In the genomic region with DNA sequence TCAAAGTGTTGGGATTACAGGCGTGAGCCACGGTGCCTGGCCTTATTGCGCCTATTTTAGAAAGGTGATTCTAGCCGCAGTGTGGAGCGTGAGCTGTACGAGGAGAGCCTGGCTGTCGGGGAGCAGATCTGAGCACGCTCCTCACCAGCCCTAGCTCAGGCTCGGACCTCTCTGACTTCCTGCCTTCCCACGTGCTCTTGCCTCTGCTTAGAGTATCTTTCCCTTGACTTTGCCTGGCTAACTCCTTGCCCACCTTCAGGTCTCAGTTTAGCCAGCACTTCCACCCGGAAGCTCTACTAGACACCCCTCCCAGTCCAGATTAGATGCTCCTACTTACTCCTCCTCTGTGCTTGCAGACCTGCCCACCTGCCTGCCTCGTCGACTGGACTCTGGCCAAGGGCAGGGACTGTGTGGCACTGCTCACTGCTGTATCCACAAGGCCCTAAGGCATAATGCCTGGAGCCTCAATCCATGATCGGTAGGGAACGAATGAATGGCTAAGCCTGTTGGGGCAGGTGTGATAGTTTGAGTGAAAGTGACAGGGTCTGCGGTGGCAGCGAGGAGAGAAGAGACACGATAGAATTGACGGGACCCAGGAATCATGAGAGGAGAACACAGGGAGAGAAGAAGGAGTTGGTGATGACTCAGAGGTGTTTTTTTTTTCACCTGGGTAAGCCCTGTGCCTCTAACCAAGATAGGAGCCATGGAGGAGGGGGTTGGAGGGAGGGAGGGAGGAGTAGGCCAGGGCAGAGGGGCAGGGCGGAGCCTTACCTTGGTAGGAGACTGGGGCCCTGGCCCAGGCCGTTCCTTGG, we compare ENCODE assay signal across 1 cellular context.
TF ChIP-seq lines count a peak whose summit lies in the region.

No MANE protein-coding gene starts in this region.

TF ChIP-seq in K562, 482 proteins besides CTCF, POLR2A, EP300 and RAD21 (continued from another document):
- TF ChIP-seq HSF4 (CRISPR knock-in tag; IDR thresholded peaks at IDR 0.05; ENCODE audit: borderline replicate concordance), result no peak
- TF ChIP-seq ATF3 (IDR thresholded peaks at IDR 0.05), result peak; percentile 80; the same call in 1 of the 2 replicates
- no peak for TF ChIP-seq ATF3 (CRISPR knock-in tag; conservative IDR thresholded peaks at IDR 0.05)
- no peak for TF ChIP-seq CUX1 (CRISPR knock-in tag; IDR thresholded peaks at IDR 0.05)
- TF ChIP-seq SNAPC5 (CRISPR knock-in tag; IDR thresholded peaks at IDR 0.05), result no peak
- TF ChIP-seq, protein P1, sequence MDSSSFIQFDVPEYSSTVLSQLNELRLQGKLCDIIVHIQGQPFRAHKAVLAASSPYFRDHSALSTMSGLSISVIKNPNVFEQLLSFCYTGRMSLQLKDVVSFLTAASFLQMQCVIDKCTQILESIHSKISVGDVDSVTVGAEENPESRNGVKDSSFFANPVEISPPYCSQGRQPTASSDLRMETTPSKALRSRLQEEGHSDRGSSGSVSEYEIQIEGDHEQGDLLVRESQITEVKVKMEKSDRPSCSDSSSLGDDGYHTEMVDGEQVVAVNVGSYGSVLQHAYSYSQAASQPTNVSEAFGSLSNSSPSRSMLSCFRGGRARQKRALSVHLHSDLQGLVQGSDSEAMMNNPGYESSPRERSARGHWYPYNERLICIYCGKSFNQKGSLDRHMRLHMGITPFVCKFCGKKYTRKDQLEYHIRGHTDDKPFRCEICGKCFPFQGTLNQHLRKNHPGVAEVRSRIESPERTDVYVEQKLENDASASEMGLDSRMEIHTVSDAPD (CRISPR knock-in tag; IDR thresholded peaks at IDR 0.05), result no peak
- TF ChIP-seq ZNF121 (CRISPR knock-in tag; conservative IDR thresholded peaks at IDR 0.05), result no peak
- TF ChIP-seq FOSL1 (tag; conservative IDR thresholded peaks at IDR 0.05), result peak; percentile 89
- no peak for TF ChIP-seq ARID2 (IDR thresholded peaks at IDR 0.05)
- no peak for TF ChIP-seq BRD9 (IDR thresholded peaks at IDR 0.05; ENCODE audit: low read depth, partially characterized antibody)
- TF ChIP-seq MAZ (CRISPR knock-in tag; conservative IDR thresholded peaks at IDR 0.05 in 1 of 2, IDR thresholded peaks at IDR 0.05 in 1 of 2), result 0 out of 4 replicates have a peak, but pooled peaks of 1 of the 2 experiments have one; percentile 9
- no peak for TF ChIP-seq EP400 (IDR thresholded peaks at IDR 0.05)
- no peak for TF ChIP-seq POLR2G (IDR thresholded peaks at IDR 0.05; ENCODE audit: low read depth, low read length)
- TF ChIP-seq SMARCE1 (IDR thresholded peaks at IDR 0.05), result peak; percentile 68; the same call in 1 of the 2 replicates
- no peak for TF ChIP-seq ZKSCAN3 (CRISPR knock-in tag; IDR thresholded peaks at IDR 0.05)
- TF ChIP-seq CREB1 (IDR thresholded peaks at IDR 0.05), result no peak
- TF ChIP-seq CREB1 (CRISPR knock-in tag; IDR thresholded peaks at IDR 0.05), result no peak
